9 cellular contexts compared by ENCODE assay signal in genomic region chr7:104960741-104961479, GRCh38. TPM values are rescaled to one million over a fixed set of nuclear protein-coding genes. Genes with fewer than 3 reads are reported as not detected.
DNase-seq lines count a peak whose midpoint lies in the region; ATAC-seq and TF ChIP-seq lines count a peak whose summit lies in the region.
"Had no signal": no experiment of that assay in that cellular context is flagged by ENCODE, and none has a peak within 500 bp of the region (broad histone marks: within the 10 kb centered on the region; RNA-seq: fewer than 3 reads in every experiment).

No MANE protein-coding gene starts in this region.

- no peak overlapping the region for H3K4me3 Mint-ChIP-seq in nephron progenitor cell
- H3K4me3 Mint-ChIP-seq in activated naive CD4-positive, alpha-beta T cell treated with anti-CD3 and anti-CD28 coated beads for 36 hours = no peak overlapping the region

- H3K27ac ChIP-seq in IMR-90 (ENCODE audit: insufficient read depth, low read length) = peak overlapping the region; percentile 26; the same call in 1 of the 2 replicates

- CTCF ChIA-PET in IMR-90 (lab: Yijun Ruan, JAX) = no interaction called here
- CTCF ChIA-PET in activated naive CD4-positive, alpha-beta T cell treated with anti-CD3 and anti-CD28 coated beads for 36 hours (lab: Charles Lee) = interaction anchor here (0.9 kb wide), 1 partner anchor 77 kb away, joined by 3 read pairs; no protein-coding TSS in a partner anchor

- H3K56ac ChIP-seq in IMR-90 (ENCODE audit: extremely low read depth, insufficient read depth, low read length) = no peak overlapping the region

- in situ Hi-C loops in IMR-90 (cut with MboI; ENCODE audit: low sequenced_read_pairs) = no loop called here

- peak overlapping the region; percentile 74 for H3K14ac ChIP-seq in IMR-90 (replicated peaks; ENCODE audit: low read depth, low read length)

- no peak for TF ChIP-seq CTCF in IMR-90 (conservative IDR thresholded peaks at IDR 0.05; ENCODE audit: low read depth, low read length)
- no peak for TF ChIP-seq CTCF in choroid plexus epithelial cell (conservative IDR thresholded peaks at IDR 0.05; ENCODE audit: low read depth, low read length)
- no peak for TF ChIP-seq CTCF in nephron progenitor cell (IDR thresholded peaks at IDR 0.05)

- H3K9me1 ChIP-seq in IMR-90 (ENCODE audit: insufficient read depth, low read length) = peaks cover 27% of the 10 kb centered on the region

- TF ChIP-seq RAD21 in IMR-90 (IDR thresholded peaks at IDR 0.05; ENCODE audit: low read length) = no peak

- peak overlapping the region; percentile 1; the same call in 2 of the 3 replicates for H2BK15ac ChIP-seq in IMR-90 (ENCODE audit: low read depth, low read length)

- intact Hi-C loops in IMR-90 (cut with micrococcal nuclease) = no loop called here
- intact Hi-C loops in activated naive CD4-positive, alpha-beta T cell treated with anti-CD3 and anti-CD28 coated beads for 36 hours (cut with micrococcal nuclease) = no loop called here

- peak overlapping the region; percentile 66 for H2BK120ac ChIP-seq in IMR-90 (ENCODE audit: low read depth, low read length)

- H3K9me3 Mint-ChIP-seq in nephron progenitor cell = peaks cover 15% of the 10 kb centered on the region
- no peaks in the 10 kb centered on the region for H3K9me3 Mint-ChIP-seq in activated naive CD4-positive, alpha-beta T cell treated with anti-CD3 and anti-CD28 coated beads for 36 hours

- BruUV-seq in IMR-90 (replicated peaks; lab: Mats Ljungman, UMichigan) = no TSS peak

- H3K27me3 Mint-ChIP-seq in nephron progenitor cell (ENCODE audit: low read depth, poor library complexity) = peaks cover 6% of the 10 kb centered on the region
- no peaks in the 10 kb centered on the region for H3K27me3 Mint-ChIP-seq in activated naive CD4-positive, alpha-beta T cell treated with anti-CD3 and anti-CD28 coated beads for 36 hours (ENCODE audit: low read depth)

- peaks cover 34% of the 10 kb centered on the region for H3K4me1 Mint-ChIP-seq in nephron progenitor cell
- H3K4me1 Mint-ChIP-seq in activated naive CD4-positive, alpha-beta T cell treated with anti-CD3 and anti-CD28 coated beads for 36 hours (ENCODE audit: low read depth) = peaks cover 17% of the 10 kb centered on the region

- H3K4ac ChIP-seq in IMR-90 (ENCODE audit: low read depth, low read length) = peak overlapping the region; percentile 80; the same call in 1 of the 2 replicates

- H3K9me3 ChIP-seq in IMR-90 (ENCODE audit: control insufficient read depth, insufficient read depth, low read length) = no peaks in the 10 kb centered on the region
- H3K9me3 ChIP-seq: body of pancreas had no signal

- H3K4me1 ChIP-seq in IMR-90 (ENCODE audit: control insufficient read depth, insufficient read depth, low read length) = peaks cover 33% of the 10 kb centered on the region
- H3K4me1 ChIP-seq: body of pancreas had no signal

- no peak overlapping the region for H3K9ac ChIP-seq in IMR-90 (ENCODE audit: low read depth, low read length)

- H3K36me3 ChIP-seq in IMR-90 (ENCODE audit: control insufficient read depth, insufficient read depth, low read length) = no peaks in the 10 kb centered on the region

- no peak overlapping the region for H2AFZ ChIP-seq in IMR-90 (replicated peaks; ENCODE audit: low read length, poor library complexity)

- H3K4me2 ChIP-seq in IMR-90 (ENCODE audit: low read depth, low read length) = no peak overlapping the region

- H2AK9ac ChIP-seq in IMR-90 (replicated peaks; ENCODE audit: low read depth, low read length, poor library complexity) = peak overlapping the region; percentile 26

- no peak for DNase-seq in IMR-90
- DNase-seq in choroid plexus epithelial cell (ENCODE audit: low read depth) = peak; percentile 77
- DNase-seq in nephron progenitor cell = no peak
- no peak for DNase-seq in activated naive CD4-positive, alpha-beta T cell treated with Interleukin-2 at 50 U/mL for 16 hours
- DNase-seq in activated naive CD4-positive, alpha-beta T cell treated with anti-CD3 and anti-CD28 coated beads for 36 hours = no peak
- DNase-seq in NCI-H526 treated with DMSO at 0.1 percent for 48 hours (lab: John Stamatoyannopoulos, UW) = no peak

- H3K4me3 ChIP-seq in IMR-90 (ENCODE audit: insufficient read depth, low read depth, low read length) (no peak overlapping the region), choroid plexus epithelial cell (ENCODE audit: low read depth, low read length) (no peak overlapping the region)
- H3K4me3 ChIP-seq: body of pancreas had no signal

- peaks cover 5% of the 10 kb centered on the region for H3K36me3 Mint-ChIP-seq in nephron progenitor cell (ENCODE audit: low read depth)
- H3K36me3 Mint-ChIP-seq in activated naive CD4-positive, alpha-beta T cell treated with anti-CD3 and anti-CD28 coated beads for 36 hours (ENCODE audit: low read depth) = peaks cover 17% of the 10 kb centered on the region

- peak overlapping the region; percentile 32; the same call in 1 of the 2 replicates for H2AK5ac ChIP-seq in IMR-90 (ENCODE audit: low read depth, low read length)

- peak overlapping the region; percentile 52; the same call in 1 of the 2 replicates for H3K23ac ChIP-seq in IMR-90 (ENCODE audit: low read depth, low read length)

- H2BK20ac ChIP-seq in IMR-90 (ENCODE audit: low read depth, low read length) = peak overlapping the region; percentile 48; the same call in 1 of the 2 replicates

- H3K27me3 ChIP-seq in IMR-90 (ENCODE audit: control insufficient read depth, insufficient read depth, low read length) = no peaks in the 10 kb centered on the region
- H3K27me3 ChIP-seq: body of pancreas had no signal

- ATAC-seq in GM19023 (IDR thresholded peaks at IDR 0.05; ENCODE audit: unreplicated experiment) (peak; percentile 37), IMR-90 (ENCODE audit: low read depth) (no peak), HG02970 (IDR thresholded peaks at IDR 0.05; ENCODE audit: low FRiP score, unreplicated experiment) (no peak)
- ATAC-seq: body of pancreas had no signal

- H3K18ac ChIP-seq in IMR-90 (ENCODE audit: low read depth, low read length) = peak overlapping the region; percentile 62

- 0 out of 4 replicates have a peak, but pooled peaks cover 0 to under 1% of the 10 kb centered on the region in 2 experiments for H3K79me1 ChIP-seq in IMR-90 (ENCODE audit: low read depth in 1 of 2, low read length in 2 of 2)

- peak overlapping the region; percentile 15 for H3K27ac Mint-ChIP-seq in nephron progenitor cell
- H3K27ac Mint-ChIP-seq in activated naive CD4-positive, alpha-beta T cell treated with anti-CD3 and anti-CD28 coated beads for 36 hours = no peak overlapping the region

- 0 out of 2 replicates have a peak overlapping the region, but pooled peaks have one; percentile 14 for H4K91ac ChIP-seq in IMR-90 (ENCODE audit: insufficient read depth, low read depth, low read length)

- H4K20me1 ChIP-seq in IMR-90 (ENCODE audit: insufficient read depth, low read length) = no peaks in the 10 kb centered on the region

- no peak for TF ChIP-seq POLR2A in IMR-90 (IDR thresholded peaks at IDR 0.05; ENCODE audit: low read depth, low read length)

- dilution Hi-C loops in IMR-90 (cut with HindIII; ENCODE audit: low sequenced_read_pairs, unreplicated experiment) = no loop called here

- POLR2A ChIA-PET in IMR-90 (lab: Charles Lee; ENCODE audit: unreplicated experiment) = no interaction called here

- H4K8ac ChIP-seq in IMR-90 (ENCODE audit: low read depth in 2 of 2, low read length in 2 of 2) = peak overlapping the region in 1 of 2 experiments; percentile 28; a peak in 1 of 4 replicates

- no peak overlapping the region; the same call in 1 of the 2 replicates for H4K5ac ChIP-seq in IMR-90 (ENCODE audit: low read depth, low read length)

- no peak overlapping the region for H2BK5ac ChIP-seq in IMR-90 (ENCODE audit: low read depth, low read length, poor library complexity, severe bottlenecking)

- no CpG with 5 or more reads among the region's 2 CpGs for WGBS in IMR-90 (ENCODE audit: extremely low coverage in 2 of 2, insufficient read length in 1 of 2), 2 experiments

TF ChIP-seq in IMR-90, 13 proteins besides CTCF, POLR2A, EP300 and RAD21:
- TF ChIP-seq FOS (IDR thresholded peaks at IDR 0.05; ENCODE audit: low read depth, low read length) (no peak), MAZ (IDR thresholded peaks at IDR 0.05; ENCODE audit: borderline replicate concordance, low read depth, low read length) (no peak), MAFK (IDR thresholded peaks at IDR 0.05; ENCODE audit: low read depth, low read length) (no peak), BHLHE40 (IDR thresholded peaks at IDR 0.05; ENCODE audit: low read depth, low read length) (no peak), CEBPB (IDR thresholded peaks at IDR 0.05; ENCODE audit: low read depth, low read length) (peak; percentile 73), RFX5 (IDR thresholded peaks at IDR 0.05; ENCODE audit: low read depth, low read length) (no peak), SMC3 (IDR thresholded peaks at IDR 0.05; ENCODE audit: low read depth, low read length) (no peak)

RNA-seq across cellular contexts. Expression of gene KMT2E, which starts 53.1 kb away (rescaled TPM):
- total RNA-seq in IMR-90 (2012; rRNA removed) = 79.2 and 83.3 TPM in 2 replicates
- 12.9 and 16.8 TPM in 2 replicates for polyA plus RNA-seq in IMR-90 (2012; rRNA removed)
- polyA plus RNA-seq in IMR-90 (2012; cell fraction: cytosol; rRNA removed) = 5.3 and 7.7 TPM in 2 replicates
- polyA plus RNA-seq in IMR-90 (2012; cell fraction: nucleus; rRNA removed; ENCODE audit: low replicate concordance) = 7.4 and 30.8 TPM in 2 replicates
- total RNA-seq in activated naive CD4-positive, alpha-beta T cell treated with anti-CD3 and anti-CD28 coated beads for 36 hours = 10 to 100 TPM; 63.3 to 63.4 TPM
